Comparison of ENCODE assay signal across 27 cellular contexts in the genomic region with DNA sequence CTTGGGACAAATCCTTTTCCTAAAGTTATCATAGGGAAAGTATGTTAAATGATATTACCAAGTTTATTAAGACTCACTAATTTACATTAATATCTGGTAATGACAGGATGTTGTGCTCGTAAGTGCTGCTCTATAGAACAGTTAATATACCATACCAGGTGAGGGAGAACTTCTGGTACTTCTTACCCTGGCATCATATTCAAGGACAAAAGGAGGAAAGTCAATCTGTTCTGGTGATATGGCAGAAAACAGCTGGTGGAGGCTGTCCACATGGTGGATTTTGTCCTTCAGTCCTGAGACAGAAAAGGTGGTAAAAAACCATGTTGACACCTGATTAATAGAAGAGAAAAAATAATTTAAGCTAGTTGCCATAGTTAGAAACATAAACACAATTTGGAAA. TPM values are rescaled to one million over a fixed set of nuclear protein-coding genes. Genes with fewer than 3 reads are reported as not detected.
DNase-seq lines count a peak whose midpoint lies in the region; ATAC-seq and TF ChIP-seq lines count a peak whose summit lies in the region.
"Had no signal": no experiment of that assay in that cellular context is flagged by ENCODE, and none has a peak within 500 bp of the region (broad histone marks: within the 10 kb centered on the region; RNA-seq: fewer than 3 reads in every experiment).

No MANE protein-coding gene starts in this region.

- no peak overlapping the region for H2AK9ac ChIP-seq in IMR-90 (replicated peaks; ENCODE audit: low read depth, low read length, poor library complexity)

- no peak overlapping the region for H4K91ac ChIP-seq in IMR-90 (ENCODE audit: insufficient read depth, low read depth, low read length)

- H3K27ac ChIP-seq in IMR-90 (ENCODE audit: insufficient read depth, low read length), result no peak overlapping the region
- H3K27ac ChIP-seq: 22Rv1; A549; BLaER1; BLaER1 treated with 17β-estradiol and CSF1 and Interleukin-3, amounts not matched to agents 10 nM and 100 nM; C4-2B had no signal

- intact Hi-C loops in IMR-90 (cut with micrococcal nuclease), result no loop called here

- no peak for ATAC-seq in IMR-90 (ENCODE audit: low read depth)
- ATAC-seq: A549; CD8-positive, alpha-beta T cell had no signal

- 0 out of 2 replicates have a peak, but pooled peaks cover 3% of the 10 kb centered on the region for H3K9me1 ChIP-seq in IMR-90 (ENCODE audit: insufficient read depth, low read length)

- H3K56ac ChIP-seq in IMR-90 (ENCODE audit: extremely low read depth, insufficient read depth, low read length), result no peak overlapping the region

- H3K4me3 ChIP-seq in IMR-90 (ENCODE audit: insufficient read depth, low read depth, low read length), result no peak overlapping the region
- H3K4me3 ChIP-seq: A549; BLaER1; BLaER1 treated with 17β-estradiol and CSF1 and Interleukin-3, amounts not matched to agents 10 nM and 100 nM had no signal

- H3K4me2 ChIP-seq in IMR-90 (ENCODE audit: low read depth, low read length), result no peak overlapping the region
- H3K4me2 ChIP-seq: A549; BLaER1; BLaER1 treated with 17β-estradiol and CSF1 and Interleukin-3, amounts not matched to agents 10 nM and 100 nM had no signal

- 0 out of 2 replicates have a peak overlapping the region, but pooled peaks have one; percentile 26 for H2BK20ac ChIP-seq in IMR-90 (ENCODE audit: low read depth, low read length)

- dilution Hi-C loops in IMR-90 (cut with HindIII; ENCODE audit: low sequenced_read_pairs, unreplicated experiment), result no loop called here

- no peak overlapping the region for H2BK5ac ChIP-seq in IMR-90 (ENCODE audit: low read depth, low read length, poor library complexity, severe bottlenecking)

- no peak overlapping the region for H4K8ac ChIP-seq in IMR-90 (ENCODE audit: low read depth in 2 of 2, low read length in 2 of 2)

- no peak overlapping the region for H3K9ac ChIP-seq in IMR-90 (ENCODE audit: low read depth, low read length)
- H3K9ac ChIP-seq: BLaER1; BLaER1 treated with 17β-estradiol and CSF1 and Interleukin-3, amounts not matched to agents 10 nM and 100 nM had no signal

- WGBS in IMR-90 (ENCODE audit: extremely low coverage in 2 of 2, insufficient read length in 1 of 2), 2 experiments, result no CpG with 5 or more reads among the region's 1 CpG

- CTCF ChIA-PET in IMR-90 (lab: Yijun Ruan, JAX), result no interaction called here

- H3K4me1 ChIP-seq in IMR-90 (ENCODE audit: control insufficient read depth, insufficient read depth, low read length), result 0 out of 2 replicates have a peak, but pooled peaks cover 2% of the 10 kb centered on the region
- H3K4me1 ChIP-seq: A549, BE2C, BLaER1, Caco-2 had no signal

- no peak for DNase-seq in IMR-90
- DNase-seq in NCI-H2107 (lab: John Stamatoyannopoulos, UW), result no peak
- DNase-seq: 8988T; ACHN; AML-193; BE2C; C1 segment of cervical spinal cord; Caco-2; Calu3; CD4-positive, alpha-beta memory T cell; CD4-positive, alpha-beta T cell; CD4-positive, CD25-positive, alpha-beta regulatory T cell; CD8-positive, alpha-beta memory T cell; CD8-positive, alpha-beta T cell; COR-L47; DMS 273 treated with DMSO at 0.1 percent for 48 hours; DMS153; DMS53; DMS79; DMS79 treated with DMSO at 0.1 percent for 48 hours; DND-41; EL had no signal

- no peak overlapping the region for H3K14ac ChIP-seq in IMR-90 (replicated peaks; ENCODE audit: low read depth, low read length)

- H3K23ac ChIP-seq in IMR-90 (ENCODE audit: low read depth, low read length), result no peak overlapping the region

- peaks cover 8% of the 10 kb centered on the region; the same call in 1 of the 2 replicates for H3K9me3 ChIP-seq in IMR-90 (ENCODE audit: control insufficient read depth, insufficient read depth, low read length)
- H3K9me3 ChIP-seq: BE2C, Caco-2 had no signal

- H2BK120ac ChIP-seq in IMR-90 (ENCODE audit: low read depth, low read length), result no peak overlapping the region

- in situ Hi-C loops in IMR-90 (cut with MboI; ENCODE audit: low sequenced_read_pairs), result loop anchor here (25.0 kb wide), 1 partner anchor 116 kb away; no protein-coding TSS in a partner anchor

- no peak overlapping the region for H2AK5ac ChIP-seq in IMR-90 (ENCODE audit: low read depth, low read length)

- no peak for TF ChIP-seq POLR2A in IMR-90 (IDR thresholded peaks at IDR 0.05; ENCODE audit: low read depth, low read length)

- peaks cover 0 to 3% of the 10 kb centered on the region in 2 experiments; a peak in 1 of 4 replicates for H3K79me1 ChIP-seq in IMR-90 (ENCODE audit: low read depth in 1 of 2, low read length in 2 of 2)

- no peak overlapping the region for H3K18ac ChIP-seq in IMR-90 (ENCODE audit: low read depth, low read length)

- no peak overlapping the region for H2BK15ac ChIP-seq in IMR-90 (ENCODE audit: low read depth, low read length)

- no peak overlapping the region for H2AFZ ChIP-seq in IMR-90 (replicated peaks; ENCODE audit: low read length, poor library complexity)

- peaks cover 23% of the 10 kb centered on the region for H3K36me3 ChIP-seq in IMR-90 (ENCODE audit: control insufficient read depth, insufficient read depth, low read length)

- no TSS peak for BruUV-seq in IMR-90 (replicated peaks; lab: Mats Ljungman, UMichigan)

- H3K4ac ChIP-seq in IMR-90 (ENCODE audit: low read depth, low read length), result no peak overlapping the region

- no peak for TF ChIP-seq RAD21 in IMR-90 (IDR thresholded peaks at IDR 0.05; ENCODE audit: low read length)

- POLR2A ChIA-PET in IMR-90 (lab: Charles Lee; ENCODE audit: unreplicated experiment), result no interaction called here

- no peaks in the 10 kb centered on the region for H4K20me1 ChIP-seq in IMR-90 (ENCODE audit: insufficient read depth, low read length)
- H4K20me1 ChIP-seq: BLaER1; BLaER1 treated with 17β-estradiol and CSF1 and Interleukin-3, amounts not matched to agents 10 nM and 100 nM had no signal

- no peak for TF ChIP-seq CTCF in IMR-90 (conservative IDR thresholded peaks at IDR 0.05; ENCODE audit: low read depth, low read length)

- H4K5ac ChIP-seq in IMR-90 (ENCODE audit: low read depth, low read length), result no peak overlapping the region

- no peaks in the 10 kb centered on the region for H3K27me3 ChIP-seq in IMR-90 (ENCODE audit: control insufficient read depth, insufficient read depth, low read length)
- H3K27me3 ChIP-seq: BE2C; BLaER1; BLaER1 treated with 17β-estradiol and CSF1 and Interleukin-3, amounts not matched to agents 10 nM and 100 nM had no signal

TF ChIP-seq in IMR-90, 13 proteins besides CTCF, POLR2A, EP300 and RAD21:
- no peak for TF ChIP-seq SMC3 (IDR thresholded peaks at IDR 0.05; ENCODE audit: low read depth, low read length)
- no peak for TF ChIP-seq FOS (IDR thresholded peaks at IDR 0.05; ENCODE audit: low read depth, low read length)
- no peak for TF ChIP-seq MAFK (IDR thresholded peaks at IDR 0.05; ENCODE audit: low read depth, low read length)
- no peak for TF ChIP-seq BHLHE40 (IDR thresholded peaks at IDR 0.05; ENCODE audit: low read depth, low read length)
- no peak for TF ChIP-seq RCOR1 (IDR thresholded peaks at IDR 0.05; ENCODE audit: insufficient replicate concordance, low read length)
- TF ChIP-seq NFE2L2 (IDR thresholded peaks at IDR 0.05; ENCODE audit: low read depth, low read length), result no peak

RNA-seq across cellular contexts. Expression of a gene that starts 51.6 kb away (rescaled TPM):
- 26.7 and 27.1 TPM in 2 replicates for total RNA-seq in IMR-90 (2012; rRNA removed)
- polyA plus RNA-seq in IMR-90 (2012; rRNA removed), result 5.4 and 6.0 TPM in 2 replicates
- 1.0 and 1.3 TPM in 2 replicates for polyA plus RNA-seq in IMR-90 (2012; cell fraction: cytosol; rRNA removed)
- polyA plus RNA-seq in IMR-90 (2012; cell fraction: nucleus; rRNA removed; ENCODE audit: low replicate concordance), result 0.49 and 4.0 TPM in 2 replicates

RNA-seq across cellular contexts. Expression of a gene that starts 51.7 kb away (rescaled TPM):
- total RNA-seq in IMR-90 (2012; rRNA removed), result 74.7 and 88.5 TPM in 2 replicates
- polyA plus RNA-seq in IMR-90 (2012; rRNA removed), result 15.3 and 16.7 TPM in 2 replicates
- polyA plus RNA-seq in IMR-90 (2012; cell fraction: cytosol; rRNA removed), result 3.8 and 9.3 TPM in 2 replicates
- polyA plus RNA-seq in IMR-90 (2012; cell fraction: nucleus; rRNA removed; ENCODE audit: low replicate concordance), result 2.4 and 12.0 TPM in 2 replicates
